Comparison of ENCODE assay signal across 8 cellular contexts in genomic region chr3:49007068-49007770, GRCh38. TPM values are rescaled to one million over a fixed set of nuclear protein-coding genes. Genes with fewer than 3 reads are reported as not detected.
A peak's percentile ranks its signal among the peaks of the same experiment; 100 is the strongest.
DNase-seq lines count a peak whose midpoint lies in the region; ATAC-seq and TF ChIP-seq lines count a peak whose summit lies in the region.

WDR6 (plus strand) TSS chr3:49007391; CDS start chr3:49007432, 41 bp downstream.

- peak within 1 kb of the TSS; percentile 81 for H3K4me3 ChIP-seq in PC-9
- H3K4me3 ChIP-seq in esophagus (ENCODE audit: low read depth in 1 of 2, low read length in 2 of 2), result peak within 1 kb of the TSS; percentile 72 to 75
- peak within 1 kb of the TSS; percentile 94 for H3K4me3 ChIP-seq in mucosa of stomach (ENCODE audit: low read length)

- no TSS peak for BruUV-seq in PC-9 (replicated peaks; lab: Mats Ljungman, UMichigan)

- H3K4me3 Mint-ChIP-seq in activated T-cell treated with anti-CD3 and anti-CD28 coated beads, Interleukin-2, amount 50 U/mL, for 24 hours, result peak within 1 kb of the TSS; percentile 97

- peaks cover 27% of the 10 kb centered on the region for H3K79me2 ChIP-seq in PC-9 (ENCODE audit: low read depth)

- no peaks in the 10 kb centered on the region for H3K9me2 ChIP-seq in PC-9 (ENCODE audit: insufficient read depth)

- H2AFZ ChIP-seq in PC-9, result peak within 1 kb of the TSS; percentile 79

- WGBS in esophagus, 2 donors, result 0% methylated on average over 64 to 65 of the region's 65 CpGs

- no peaks in the 10 kb centered on the region for H3K9me3 ChIP-seq in PC-9 (ENCODE audit: insufficient read depth, low read depth)
- H3K9me3 ChIP-seq in esophagus (ENCODE audit: control insufficient read depth in 2 of 2, insufficient read depth in 1 of 2, low read depth in 1 of 2, low read length in 1 of 2), result no peaks in the 10 kb centered on the region
- H3K9me3 ChIP-seq in mucosa of stomach (ENCODE audit: control insufficient read depth, low read length), result no peaks in the 10 kb centered on the region

- TF ChIP-seq CTCF in PC-9 (conservative IDR thresholded peaks at IDR 0.05), result peak; percentile 60

- peak; percentile 74 for ATAC-seq in GM21717 (IDR thresholded peaks at IDR 0.05; ENCODE audit: unreplicated experiment)

- peak within 1 kb of the TSS; percentile 84 for H3K4me2 ChIP-seq in PC-9

- H3K9me3 Mint-ChIP-seq in activated T-cell treated with anti-CD3 and anti-CD28 coated beads, Interleukin-2, amount 50 U/mL, for 24 hours, result no peaks in the 10 kb centered on the region

- intact Hi-C loops in PC-9 (cut with micrococcal nuclease; ENCODE audit: unreplicated experiment), result loop anchor here (1.0 to 10.0 kb wide), 2 partner anchors 87 to 562 kb away; partner anchors contain the start of genes ATRIP, CCDC51, QRICH1 and TMA7

- no peaks in the 10 kb centered on the region for H3K27me3 ChIP-seq in PC-9 (ENCODE audit: insufficient read depth, low read depth)
- H3K27me3 ChIP-seq in esophagus (ENCODE audit: control insufficient read depth in 1 of 2, insufficient read depth in 2 of 2, low read length in 2 of 2), result no peaks in the 10 kb centered on the region
- no peaks in the 10 kb centered on the region for H3K27me3 ChIP-seq in mucosa of stomach (ENCODE audit: control insufficient read depth, insufficient read depth, low read length)

- H3K27ac Mint-ChIP-seq in activated T-cell treated with anti-CD3 and anti-CD28 coated beads, Interleukin-2, amount 50 U/mL, for 24 hours, result peak within 1 kb of the TSS; percentile 100

- CTCF ChIA-PET in PC-9 (lab: Charles Lee), result interaction anchor here (0.5 to 1.4 kb wide), 4 partner anchors 19 to 265 kb away, joined by 3 to 17 read pairs (median 5); partner anchors contain the start of genes P4HTM and QRICH1

- H3K4me1 Mint-ChIP-seq in activated T-cell treated with anti-CD3 and anti-CD28 coated beads, Interleukin-2, amount 50 U/mL, for 24 hours (ENCODE audit: low read depth), result peaks cover 33% of the 10 kb centered on the region

- DNase-seq in DMS79 (lab: John Stamatoyannopoulos, UW), result peak; percentile 85
- peak; percentile 97 for DNase-seq in KBM-7
- DNase-seq in PC-9, result peak; percentile 90 to 97
- DNase-seq in activated T-cell treated with anti-CD3 and anti-CD28 coated beads, Interleukin-2, amount 50 U/mL, for 24 hours, result peak; percentile 96
- DNase-seq in stimulated activated CD8-positive, alpha-beta memory T cell treated with anti-CD3 and anti-CD28 coated beads, Interleukin-7, amount 100 ng/mL, for 1 hour (ENCODE audit: low read depth in 2 of 2), result peak; percentile 89 to 93

- H3K36me3 ChIP-seq in PC-9 (ENCODE audit: low read depth), result no peaks in the 10 kb centered on the region
- peaks cover 0 to 7% of the 10 kb centered on the region in 2 donors for H3K36me3 ChIP-seq in esophagus (ENCODE audit: control insufficient read depth in 2 of 2, insufficient read depth in 2 of 2, low read length in 1 of 2)
- no peaks in the 10 kb centered on the region for H3K36me3 ChIP-seq in mucosa of stomach (ENCODE audit: control insufficient read depth, insufficient read depth, low read length)

- peaks cover 45% of the 10 kb centered on the region for H3K36me3 Mint-ChIP-seq in activated T-cell treated with anti-CD3 and anti-CD28 coated beads, Interleukin-2, amount 50 U/mL, for 24 hours (ENCODE audit: low read depth)

- POLR2A ChIA-PET in PC-9 (lab: Charles Lee; ENCODE audit: unreplicated experiment), result interaction anchor here (0.5 to 1.6 kb wide), 13 partner anchors 9 to 561 kb away, joined by 3 to 22 read pairs (median 6); partner anchors contain the start of genes ATRIP, IMPDH2, IP6K2 and NDUFAF3

- peaks cover 5% of the 10 kb centered on the region; the same call in 1 of the 2 replicates for H3F3A ChIP-seq in PC-9 (ENCODE audit: insufficient read depth, low read depth)

- peaks cover 26% of the 10 kb centered on the region for H4K20me1 ChIP-seq in PC-9 (ENCODE audit: insufficient read depth)

- in situ Hi-C loops in KBM-7 (cut with MboI; ENCODE audit: low pct_unique_long_range_greater_than_20kb, low sequenced_read_pairs), result no loop called here

- H3K27ac ChIP-seq in PC-9 (peak within 1 kb of the TSS; percentile 87), esophagus (ENCODE audit: low read depth in 2 of 2, low read length in 1 of 2) (peak within 1 kb of the TSS; percentile 97 to 99)

- H3K4me1 ChIP-seq in PC-9 (replicated peaks; ENCODE audit: insufficient read depth) (peaks cover 9% of the 10 kb centered on the region; the same call in 1 of the 2 replicates), esophagus (ENCODE audit: control insufficient read depth in 2 of 2, insufficient read depth in 2 of 2, low read length in 1 of 2) (peaks cover 0 to 21% of the 10 kb centered on the region in 2 donors), mucosa of stomach (ENCODE audit: control insufficient read depth, insufficient read depth, low read length) (peaks cover 44% of the 10 kb centered on the region)

- peak within 1 kb of the TSS; percentile 94 for H3K9ac ChIP-seq in mucosa of stomach (ENCODE audit: low read length)

- H3K27me3 Mint-ChIP-seq in activated T-cell treated with anti-CD3 and anti-CD28 coated beads, Interleukin-2, amount 50 U/mL, for 24 hours, result no peaks in the 10 kb centered on the region

RNA-seq across cellular contexts. Expression of gene WDR6, which starts in this region (rescaled TPM):
- 157 and 159 TPM in 2 replicates for total RNA-seq in PC-9 (2021)
- polyA plus RNA-seq in esophagus, result 10 to 100 TPM; 64.5 to 79.0 TPM

Comparison
In these comparisons a context has a peak if more than half of its experiments do, and no peak if none do; other contexts are left out.
1. Peak in every context shown above with its lines: DNase-seq, ATAC-seq, H3K4me3 ChIP-seq and H3K27ac ChIP-seq.